In the genomic region with DNA sequence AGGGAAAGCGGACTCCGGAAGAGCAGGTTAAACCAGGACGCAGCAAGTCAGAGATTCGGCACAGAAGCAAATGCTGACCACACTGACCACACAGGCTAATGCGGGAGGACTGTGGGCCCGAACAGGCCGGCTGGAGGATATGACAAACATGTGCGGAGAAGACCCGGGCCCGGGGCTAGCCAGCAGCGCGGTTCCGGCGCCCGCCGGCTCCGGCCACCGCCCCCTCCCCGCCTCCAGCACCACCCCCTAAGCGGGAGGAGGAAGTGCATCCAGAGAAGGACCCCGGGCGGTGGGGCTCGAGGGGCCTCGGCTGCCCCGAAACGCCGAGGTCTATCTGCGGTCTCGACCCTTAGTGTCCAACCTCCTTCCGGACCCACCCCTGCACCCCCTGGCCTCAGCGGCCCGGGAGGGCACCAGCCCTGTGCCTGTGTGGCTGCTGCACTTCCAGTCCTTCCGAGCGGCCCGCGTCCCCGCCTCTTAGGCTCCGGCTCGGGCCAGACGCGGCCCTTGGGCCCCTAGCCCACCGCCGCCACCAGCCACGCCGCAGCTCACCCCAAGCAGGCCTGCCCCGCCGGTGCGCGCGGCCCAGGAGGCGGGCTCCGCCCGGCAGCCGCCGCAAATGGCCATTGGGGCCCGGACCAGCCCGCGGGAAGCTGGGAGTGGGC, we compare ENCODE assay signal across 8 cellular contexts. TPM values are rescaled to one million over a fixed set of nuclear protein-coding genes. Genes with fewer than 3 reads are reported as not detected.
DNase-seq lines count a peak whose midpoint lies in the region; ATAC-seq and TF ChIP-seq lines count a peak whose summit lies in the region.

No MANE protein-coding gene starts in this region.

- H3K4me3 ChIP-seq in epithelial cell of esophagus (ENCODE audit: low read length) = peak overlapping the region; percentile 85
- H3K4me3 ChIP-seq in mucosa of descending colon = peak overlapping the region; percentile 89

- peaks cover 21% of the 10 kb centered on the region for H3K4me1 ChIP-seq in mucosa of descending colon (ENCODE audit: low read depth)

- no peak for TF ChIP-seq CTCF in epithelial cell of esophagus (IDR thresholded peaks at IDR 0.05; ENCODE audit: insufficient read depth, low read depth, low read length, missing control alignments)
- no peak for TF ChIP-seq CTCF in mucosa of descending colon (IDR thresholded peaks at IDR 0.05)

- intact Hi-C loops in mucosa of descending colon (cut with DNase I, micrococcal nuclease) = no loop called here

- H3K9me3 ChIP-seq in mucosa of descending colon = no peaks in the 10 kb centered on the region

- H3K36me3 ChIP-seq in mucosa of descending colon (ENCODE audit: low read depth) = no peaks in the 10 kb centered on the region

- ATAC-seq in HG02798 (IDR thresholded peaks at IDR 0.05; ENCODE audit: poor library complexity, unreplicated experiment) = peak; percentile 31
- peak; percentile 60 for ATAC-seq in mucosa of descending colon

- DNase-seq in NCI-H345 (lab: John Stamatoyannopoulos, UW) (peak; percentile 46), NCI-H345 treated with DMSO at 0.1 percent for 48 hours (lab: John Stamatoyannopoulos, UW; ENCODE audit: unreplicated experiment) (no peak), NCI-H2227 treated with DMSO at 0.1 percent for 48 hours (lab: John Stamatoyannopoulos, UW) (peak; percentile 65), epithelial cell of esophagus (ENCODE audit: low read depth) (peak; percentile 47), mucosa of descending colon (peak; percentile 71 to 82 (median 78))
- DNase-seq in activated CD8-positive, alpha-beta memory T cell treated with anti-CD3 and anti-CD28 coated beads, Interleukin-2, amount 50 U/mL, for 4 hours = peak; percentile 35
- DNase-seq in stimulated activated naive CD4-positive, alpha-beta T cell treated with Interleukin-2 at 50 U/mL for 16 hours (lab: John Stamatoyannopoulos, UW) = peak; percentile 31

RNA-seq across cellular contexts. Expression of gene ELOVL6, which starts 2.1 kb away (rescaled TPM):
- total RNA-seq in mucosa of descending colon = 10 to 100 TPM; 21.8 to 59.8 (median 50.3) TPM
